9 cellular contexts compared by ENCODE assay signal in the genomic region with DNA sequence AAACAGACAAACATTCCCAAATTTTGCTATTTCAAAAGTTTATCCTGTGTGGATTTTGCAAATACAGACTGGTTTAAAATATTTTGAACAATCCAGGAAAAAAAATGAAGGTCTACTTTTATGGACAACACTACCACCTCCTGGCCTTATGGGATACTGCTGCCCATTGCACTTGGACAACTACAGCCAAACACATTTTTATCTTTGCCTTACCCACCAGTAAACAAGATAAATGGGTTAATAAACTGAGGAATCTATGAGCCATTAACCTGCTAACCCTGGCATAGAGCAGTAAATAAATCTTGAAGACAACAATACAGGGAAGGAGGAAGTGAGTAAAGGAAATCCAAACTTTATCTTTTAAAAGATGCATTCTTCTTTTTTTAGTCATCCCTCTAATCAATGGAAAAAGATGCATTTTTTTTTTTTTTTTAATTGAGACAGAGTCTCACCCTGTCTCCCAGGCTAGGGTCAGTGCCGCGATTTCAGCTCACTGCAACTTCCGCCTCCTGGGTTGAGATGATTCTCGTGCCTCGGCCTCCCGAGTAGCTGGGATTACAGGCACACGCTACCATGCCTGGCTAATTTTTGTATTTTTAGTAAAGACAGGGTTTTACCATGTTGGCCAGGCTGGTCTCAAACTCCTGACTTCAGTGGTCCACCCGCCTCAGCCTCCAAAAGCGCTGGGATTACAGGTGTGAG. TPM values are rescaled to one million over a fixed set of nuclear protein-coding genes. Genes with fewer than 3 reads are reported as not detected.
DNase-seq lines count a peak whose midpoint lies in the region; ATAC-seq and TF ChIP-seq lines count a peak whose summit lies in the region.
"Had no signal": no experiment of that assay in that cellular context is flagged by ENCODE, and none has a peak within 500 bp of the region (broad histone marks: within the 10 kb centered on the region; RNA-seq: fewer than 3 reads in every experiment).

No MANE protein-coding gene starts in this region.

- H3K4me3 ChIP-seq in SJSA1, result no peak overlapping the region
- no peak overlapping the region for H3K4me3 ChIP-seq in breast epithelium
- no peak overlapping the region for H3K4me3 ChIP-seq in liver (ENCODE audit: low read depth in 1 of 3, low read length in 3 of 3)
- H3K4me3 ChIP-seq in thyroid gland (replicated peaks in 1 of 3), result no peak overlapping the region

- TF ChIP-seq CTCF in breast epithelium (IDR thresholded peaks at IDR 0.05) (peak; percentile 78 to 94 (median 89)), liver (IDR thresholded peaks at IDR 0.05; ENCODE audit: low read depth, low read length, missing input control) (peak; percentile 96), thyroid gland (IDR thresholded peaks at IDR 0.05) (peak; percentile 69 to 95 (median 87))

- H3K27me3 ChIP-seq in SJSA1 (replicated peaks) (no peaks in the 10 kb centered on the region), breast epithelium (no peaks in the 10 kb centered on the region), liver (ENCODE audit: control insufficient read depth in 4 of 4, insufficient read depth in 4 of 4, low read length in 3 of 4) (no peaks in the 10 kb centered on the region), thyroid gland (no peaks in the 10 kb centered on the region)

- H3K36me3 ChIP-seq in SJSA1 (peaks cover 13% of the 10 kb centered on the region), breast epithelium (no peaks in the 10 kb centered on the region), liver (ENCODE audit: control insufficient read depth in 4 of 4, insufficient read depth in 3 of 4, low read depth in 1 of 4, low read length in 3 of 4) (no peaks in the 10 kb centered on the region), thyroid gland (no peaks in the 10 kb centered on the region)

- no peak overlapping the region for H3K9ac ChIP-seq in liver (ENCODE audit: low read depth in 1 of 2, low read length in 2 of 2)

- no peak for ATAC-seq in GM21723 (IDR thresholded peaks at IDR 0.05; ENCODE audit: unreplicated experiment)
- ATAC-seq: stimulated activated effector memory CD8-positive, alpha-beta T cell treated with anti-CD3 and anti-CD28 coated beads, Interleukin-12 subunit alpha, Interleukin-12 subunit beta, amount 100 ng/mL, for 72 hours had no signal

- 0 out of 2 replicates have a peak, but pooled peaks cover 4% of the 10 kb centered on the region for H3K9me3 ChIP-seq in SJSA1 (replicated peaks)
- H3K9me3 ChIP-seq in breast epithelium, result no peaks in the 10 kb centered on the region
- no peaks in the 10 kb centered on the region for H3K9me3 ChIP-seq in liver (ENCODE audit: control insufficient read depth in 4 of 4, low read length in 3 of 4)
- no peaks in the 10 kb centered on the region for H3K9me3 ChIP-seq in thyroid gland

- 74% methylated on average over 9 of the region's 9 CpGs for WGBS in liver
- 80 to 85% methylated on average over 9 of the region's 9 CpGs for WGBS in thyroid gland, 2 donors

- peak; percentile 56 to 65 for DNase-seq in NCI-H446 (lab: John Stamatoyannopoulos, UW)
- DNase-seq in NCI-H446 treated with DMSO at 0.1 percent for 48 hours (lab: John Stamatoyannopoulos, UW), result no peak
- DNase-seq in KG1 (lab: John Stamatoyannopoulos, UW), result peak; percentile 41
- peak; percentile 50 to 59 for DNase-seq in SJSA1 (ENCODE audit: low read depth in 1 of 2, low spot score in 2 of 2)
- no peak for DNase-seq in breast epithelium (ENCODE audit: low spot score in 2 of 2)
- DNase-seq in thyroid gland, result peak; percentile 52 to 56

- peaks cover 13% of the 10 kb centered on the region for H3K4me1 ChIP-seq in SJSA1 (replicated peaks)
- no peaks in the 10 kb centered on the region for H3K4me1 ChIP-seq in breast epithelium
- H3K4me1 ChIP-seq in liver (ENCODE audit: control insufficient read depth in 4 of 4, insufficient read depth in 4 of 4, low read length in 3 of 4), result peaks cover 0 to 10% (median 6%) of the 10 kb centered on the region in 4 donors
- H3K4me1 ChIP-seq in thyroid gland, result peaks cover 0 to 5% of the 10 kb centered on the region in 2 donors

- intact Hi-C loops in breast epithelium (cut with DNase I; ENCODE audit: low total_unique reads) (loop anchor here (10.0 kb wide), 1 partner anchor 265 kb away; no protein-coding TSS in a partner anchor), thyroid gland (cut with DNase I) (loop anchor here (2.0 to 5.0 kb wide), 2 partner anchors 123 to 267 kb away; no protein-coding TSS in a partner anchor)

- no peak for TF ChIP-seq POLR2A in breast epithelium (IDR thresholded peaks at IDR 0.05)
- TF ChIP-seq POLR2A in thyroid gland (IDR thresholded peaks at IDR 0.05), result no peak

- peak; percentile 90 to 91 for TF ChIP-seq RAD21 in liver (IDR thresholded peaks at IDR 0.05)

- no peak overlapping the region for H3K27ac ChIP-seq in SJSA1
- H3K27ac ChIP-seq in breast epithelium, result no peak overlapping the region
- H3K27ac ChIP-seq in liver (ENCODE audit: low read depth in 1 of 2, low read length in 2 of 2), result no peak overlapping the region
- no peak overlapping the region for H3K27ac ChIP-seq in thyroid gland

TF ChIP-seq in liver, 16 proteins besides CTCF, POLR2A, EP300 and RAD21:
- TF ChIP-seq RXRA (IDR thresholded peaks at IDR 0.05) (peak in 1 of 2 donors; percentile 13), NR2F2 (IDR thresholded peaks at IDR 0.05) (peak; percentile 67), FOXA2 (IDR thresholded peaks at IDR 0.05) (no peak), ATF3 (IDR thresholded peaks at IDR 0.05) (peak; percentile 16), JUND (IDR thresholded peaks at IDR 0.05) (peak; percentile 63 to 72)
- TF ChIP-seq, protein P1, sequence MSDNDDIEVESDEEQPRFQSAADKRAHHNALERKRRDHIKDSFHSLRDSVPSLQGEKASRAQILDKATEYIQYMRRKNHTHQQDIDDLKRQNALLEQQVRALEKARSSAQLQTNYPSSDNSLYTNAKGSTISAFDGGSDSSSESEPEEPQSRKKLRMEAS (IDR thresholded peaks at IDR 0.05), result no peak

RNA-seq across cellular contexts. Expression of gene SPIRE1, which starts 2.1 kb away (rescaled TPM):
- total RNA-seq in SJSA1 (2014; rRNA removed; shearing (Covaris generic)), result 27.4 and 31.6 TPM in 2 replicates
- 10 to 100 TPM; 24.3 to 38.5 (median 25.9) TPM for total RNA-seq in breast epithelium
- total RNA-seq in liver, result 1 to 10 TPM; 2.9 to 3.4 TPM
- 1 to 10 TPM in 1 of 2 donors, under 1 TPM in 1; 0.29 to 5.7 TPM for polyA plus RNA-seq in liver
- total RNA-seq in thyroid gland, result 10 to 100 TPM; 25.3 to 39.5 (median 30.6) TPM

RNA-seq across cellular contexts. Expression of gene CEP76, which starts 42.5 kb away (rescaled TPM):
- 16.6 and 24.1 TPM in 2 replicates for total RNA-seq in SJSA1 (2014; rRNA removed; shearing (Covaris generic))
- 10 to 100 TPM in 1 of 3 donors, 1 to 10 TPM in 2; 7.4 to 11.7 (median 9.5) TPM for total RNA-seq in breast epithelium
- 10 to 100 TPM in 1 of 2 donors, 1 to 10 TPM in 1; 6.4 to 11.8 TPM for total RNA-seq in liver
- polyA plus RNA-seq in liver, result 1 to 10 TPM; 1.3 to 2.1 TPM
- 10 to 100 TPM in 1 of 4 donors, 1 to 10 TPM in 3; 7.0 to 10.0 (median 9.3) TPM for total RNA-seq in thyroid gland

RNA-seq across cellular contexts. Expression of gene PSMG2, which starts 42.8 kb away (rescaled TPM):
- total RNA-seq in SJSA1 (2014; rRNA removed; shearing (Covaris generic)), result 79.7 and 112 TPM in 2 replicates
- total RNA-seq in breast epithelium, result 100 to 1,000 TPM in 1 of 3 donors, 10 to 100 TPM in 2; 78.7 to 102 (median 83.4) TPM
- total RNA-seq in liver, result 10 to 100 TPM; 24.2 to 48.0 TPM
- polyA plus RNA-seq in liver, result 10 to 100 TPM; 32.1 to 41.1 TPM
- total RNA-seq in thyroid gland, result 10 to 100 TPM; 65.7 to 86.1 (median 69.7) TPM

Comparison
In these comparisons a context has a peak if more than half of its experiments do, and no peak if none do; other contexts are left out.
1. DNase-seq: peak in NCI-H446 (2 of 2), KG1 (single experiment), SJSA1 (2 of 2) and thyroid gland (2 of 2); none in NCI-H446 treated with DMSO at 0.1 percent for 48 hours (single experiment) and breast epithelium (0 of 2).
2. Peak in every context shown above with its lines, with median percentiles within 50 percentile points of each other: CTCF ChIP-seq.